ENCODE assay signal across 9 cellular contexts in the genomic region with DNA sequence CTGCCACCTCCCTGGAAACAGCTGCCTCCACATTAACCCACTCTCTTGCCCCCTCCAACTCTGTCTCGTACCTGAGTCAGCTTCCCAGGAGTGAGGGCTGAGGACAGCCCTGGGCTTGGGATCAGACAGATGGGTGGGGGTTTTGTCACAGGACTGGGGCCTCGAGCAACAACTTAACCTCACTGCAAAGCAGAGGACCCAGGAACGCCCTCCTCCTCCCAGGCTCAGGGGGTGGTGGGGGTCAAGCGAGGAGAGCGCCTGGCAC. TPM values are rescaled to one million over a fixed set of nuclear protein-coding genes. Genes with fewer than 3 reads are reported as not detected.
DNase-seq lines count a peak whose midpoint lies in the region; FAIRE-seq and TF ChIP-seq lines count a peak whose summit lies in the region.
"Had no signal": no experiment of that assay in that cellular context is flagged by ENCODE, and none has a peak within 500 bp of the region (broad histone marks: within the 10 kb centered on the region; RNA-seq: fewer than 3 reads in every experiment).

No MANE protein-coding gene starts in this region.

- CTCF ChIA-PET in endothelial cell of umbilical vein (lab: Charles Lee), result interaction anchor here (0.8 kb wide), 1 partner anchor 256 kb away, joined by 3 read pairs; no protein-coding TSS in a partner anchor

- no TSS peak for BruUV-seq in endothelial cell of umbilical vein (replicated peaks; lab: Mats Ljungman, UMichigan)

- FAIRE-seq in endothelial cell of umbilical vein (lab: Jason Lieb, UNC), result no peak

- TF ChIP-seq POLR2A in endothelial cell of umbilical vein (IDR thresholded peaks at IDR 0.05; ENCODE audit: low read depth, low read length), result no peak

- peak overlapping the region; percentile 94 for H2AFZ ChIP-seq in endothelial cell of umbilical vein (ENCODE audit: low read depth, low read length)

- H3K9me3 Mint-ChIP-seq in osteocyte (ENCODE audit: unreplicated experiment), result no peaks in the 10 kb centered on the region

- no peak overlapping the region for H3K27ac ChIP-seq in endothelial cell of umbilical vein (ENCODE audit: insufficient read depth, low read depth, low read length)

- no peak for DNase-seq in BE2C
- no peak for DNase-seq in Jurkat, Clone E6-1 (ENCODE audit: low read depth, low spot score)
- DNase-seq in endothelial cell of umbilical vein (ENCODE audit: low read depth, low spot score), result no peak
- DNase-seq in osteocyte (ENCODE audit: extremely low spot score, unreplicated experiment), result peak; percentile 83
- no peak for DNase-seq in mesenteric fat pad (ENCODE audit: low spot score)
- no peak for DNase-seq in OCI-M2 (lab: John Stamatoyannopoulos, UW; ENCODE audit: unreplicated experiment)
- no peak for DNase-seq in SW480 (ENCODE audit: low spot score)
- no peak for DNase-seq in activated CD4-positive, alpha-beta T cell treated with anti-CD3 and anti-CD28 coated beads, Interleukin-2, amount 50 U/mL, for 48 hours
- DNase-seq: hippocampal formation had no signal

- no peak for TF ChIP-seq CTCF in BE2C (IDR thresholded peaks at IDR 0.05; ENCODE audit: low read depth, low read length)
- no peak for TF ChIP-seq CTCF in endothelial cell of umbilical vein (IDR thresholded peaks at IDR 0.05; ENCODE audit: extremely low read depth in 1 of 2, insufficient read depth in 1 of 2, low read depth in 1 of 2, low read length in 2 of 2)
- TF ChIP-seq CTCF in osteocyte (IDR thresholded peaks at IDR 0.05), result no peak

- peaks cover 4% of the 10 kb centered on the region for H3K4me1 Mint-ChIP-seq in osteocyte (ENCODE audit: unreplicated experiment)

- H3K4me3 ChIP-seq in BE2C (ENCODE audit: low read depth, low read length) (peak overlapping the region; percentile 54), endothelial cell of umbilical vein (replicated peaks in 1 of 3; ENCODE audit: insufficient read depth in 1 of 3, low read depth in 1 of 3, low read length in 3 of 3) (no peak overlapping the region)
- peak overlapping the region; percentile 46 for H3K4me3 ChIP-seq in Jurkat, Clone E6-1 (ENCODE audit: low read length)

- H3K36me3 ChIP-seq in BE2C, result no peaks in the 10 kb centered on the region
- no peaks in the 10 kb centered on the region for H3K36me3 ChIP-seq in endothelial cell of umbilical vein (ENCODE audit: control insufficient read depth in 2 of 2, extremely low read depth in 1 of 2, insufficient read depth in 2 of 2, low read length in 2 of 2)

- peaks cover 15% of the 10 kb centered on the region for H3K4me1 ChIP-seq in BE2C
- peaks cover 2% of the 10 kb centered on the region for H3K4me1 ChIP-seq in endothelial cell of umbilical vein (ENCODE audit: control insufficient read depth, extremely low read depth, insufficient read depth, low read length)

- H3K4me3 Mint-ChIP-seq in osteocyte (ENCODE audit: unreplicated experiment), result no peak overlapping the region

- H3K36me3 Mint-ChIP-seq in osteocyte (ENCODE audit: unreplicated experiment), result no peaks in the 10 kb centered on the region

- no peak overlapping the region for H3K4me2 ChIP-seq in endothelial cell of umbilical vein (ENCODE audit: insufficient read depth, low read length)

- H3K9me3 ChIP-seq in BE2C (no peaks in the 10 kb centered on the region), endothelial cell of umbilical vein (replicated peaks; ENCODE audit: control insufficient read depth, insufficient read depth, low read length) (no peaks in the 10 kb centered on the region)

- dilution Hi-C loops in endothelial cell of umbilical vein (cut with MboI; ENCODE audit: extremely low pct_ligation_motif_present, low sequenced_read_pairs), result no loop called here

- POLR2A ChIA-PET in endothelial cell of umbilical vein (lab: Charles Lee), result no interaction called here

- peaks cover 10% of the 10 kb centered on the region for H3K27me3 Mint-ChIP-seq in osteocyte (ENCODE audit: unreplicated experiment)

- H3K27me3 ChIP-seq in BE2C (no peaks in the 10 kb centered on the region), endothelial cell of umbilical vein (ENCODE audit: control insufficient read depth in 2 of 2, insufficient read depth in 2 of 2, low read length in 2 of 2) (no peaks in the 10 kb centered on the region)

- H3K79me2 ChIP-seq in endothelial cell of umbilical vein (ENCODE audit: control insufficient read depth, insufficient read depth, low read length), result no peaks in the 10 kb centered on the region

- intact Hi-C loops in endothelial cell of umbilical vein (cut with micrococcal nuclease), result no loop called here

- H4K20me1 ChIP-seq in endothelial cell of umbilical vein (replicated peaks; ENCODE audit: control insufficient read depth, extremely low read depth, insufficient read depth, low read length), result no peaks in the 10 kb centered on the region

- no peak overlapping the region for H3K9ac ChIP-seq in endothelial cell of umbilical vein (replicated peaks; ENCODE audit: extremely low read depth, insufficient read depth, low read length)

- H3K27ac Mint-ChIP-seq in osteocyte (ENCODE audit: unreplicated experiment), result no peak overlapping the region

- H3K9me1 ChIP-seq in endothelial cell of umbilical vein (replicated peaks; ENCODE audit: control insufficient read depth, extremely low read depth, insufficient read depth, low read length), result no peaks in the 10 kb centered on the region

TF ChIP-seq in endothelial cell of umbilical vein, 7 proteins besides CTCF, POLR2A, EP300 and RAD21:
- TF ChIP-seq JUN (IDR thresholded peaks at IDR 0.05; ENCODE audit: borderline replicate concordance, insufficient read depth, insufficient read length, low read depth), result no peak
- no peak for TF ChIP-seq POLR2AphosphoS5 (IDR thresholded peaks at IDR 0.05; ENCODE audit: insufficient read depth, low read depth, low read length)
- no peak for TF ChIP-seq FOS (IDR thresholded peaks at IDR 0.05; ENCODE audit: borderline replicate concordance, insufficient read depth, low read length)
- TF ChIP-seq MYC (IDR thresholded peaks at IDR 0.05; ENCODE audit: low read depth, low read length), result no peak
- TF ChIP-seq, protein P1, sequence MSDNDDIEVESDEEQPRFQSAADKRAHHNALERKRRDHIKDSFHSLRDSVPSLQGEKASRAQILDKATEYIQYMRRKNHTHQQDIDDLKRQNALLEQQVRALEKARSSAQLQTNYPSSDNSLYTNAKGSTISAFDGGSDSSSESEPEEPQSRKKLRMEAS (IDR thresholded peaks at IDR 0.05; ENCODE audit: insufficient read depth, insufficient read length), result no peak
- TF ChIP-seq GATA2 (IDR thresholded peaks at IDR 0.05; ENCODE audit: insufficient read depth, insufficient read length, low read depth, low read length), result no peak
- TF ChIP-seq EZH2 (IDR thresholded peaks at IDR 0.05; ENCODE audit: borderline replicate concordance, low read depth, low read length, severe bottlenecking), result no peak

RNA-seq across cellular contexts. Expression of a gene that starts 0.4 kb away (rescaled TPM):
- 6.3 TPM for polyA plus RNA-seq in BE2C (2012; ENCODE audit: insufficient read depth, insufficient read length, low read depth)
- 28.7 TPM for polyA plus RNA-seq in Jurkat, Clone E6-1 (2012; ENCODE audit: insufficient read depth, insufficient read length)
- total RNA-seq in endothelial cell of umbilical vein (0.30 and 0.44 TPM in 2 replicates), osteocyte (0.21 and 0.56 TPM in 2 replicates), mesenteric fat pad (0.87 TPM)
- polyA plus RNA-seq in endothelial cell of umbilical vein, result 0.16 and 0.19 TPM in 2 replicates
- 0.10 and 0.14 TPM in 2 replicates for polyA plus RNA-seq in endothelial cell of umbilical vein (2011; cell fraction: cytosol; rRNA removed)
- 0.55 and 0.66 TPM in 2 replicates for polyA plus RNA-seq in endothelial cell of umbilical vein (2011; cell fraction: nucleus; rRNA removed)
- polyA plus RNA-seq in endothelial cell of umbilical vein (2012), result 0.08 and 0.44 TPM in 2 replicates
- polyA minus RNA-seq in endothelial cell of umbilical vein, result 0.13 TPM in 1 of 2 replicates, not detected in the other
- polyA minus RNA-seq in endothelial cell of umbilical vein (2011; cell fraction: cytosol; rRNA and poly(A)+ RNA removed), result not detected
- polyA minus RNA-seq in endothelial cell of umbilical vein (2011; cell fraction: nucleus; rRNA and poly(A)+ RNA removed), result 0.14 and 0.38 TPM in 2 replicates

Comparison
In these comparisons a context has a peak if more than half of its experiments do, and no peak if none do; other contexts are left out.
1. H3K4me3 ChIP-seq: peak in BE2C (single experiment) and Jurkat, Clone E6-1 (single experiment); none in endothelial cell of umbilical vein (0 of 3).